9 cellular contexts compared by ENCODE assay signal in the genomic region with DNA sequence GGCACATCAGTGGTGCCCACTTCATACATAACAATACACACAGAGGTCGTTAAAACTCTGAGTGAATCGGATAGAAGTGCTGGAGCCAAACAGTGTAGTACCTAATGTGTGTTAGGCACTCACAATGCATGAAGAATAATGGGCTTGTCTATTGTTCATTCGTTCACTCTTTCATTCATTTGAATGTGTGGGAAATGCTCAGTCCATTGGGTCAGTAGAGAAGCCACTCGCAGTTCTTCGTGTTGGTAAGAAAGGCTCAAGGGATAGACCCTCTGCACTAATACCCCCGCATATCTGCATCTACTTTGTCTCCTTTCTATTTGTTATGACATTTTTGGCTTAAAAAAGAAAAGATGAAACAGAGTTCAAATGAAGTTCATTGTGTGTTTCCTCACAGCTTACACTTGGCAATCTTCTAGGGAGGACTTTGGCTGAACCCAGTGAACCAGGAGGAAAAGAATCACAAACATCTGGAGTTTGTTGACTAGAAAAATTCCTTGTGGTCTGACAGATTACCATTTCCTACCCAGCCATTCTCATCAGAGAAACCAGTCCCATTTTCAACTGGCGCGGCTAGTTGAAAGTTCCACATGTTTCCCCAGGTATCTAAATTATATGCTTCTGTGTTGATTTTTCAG. TPM values are rescaled to one million over a fixed set of nuclear protein-coding genes. Genes with fewer than 3 reads are reported as not detected.
DNase-seq lines count a peak whose midpoint lies in the region; ATAC-seq and TF ChIP-seq lines count a peak whose summit lies in the region.
"Had no signal": no experiment of that assay in that cellular context is flagged by ENCODE, and none has a peak within 500 bp of the region (broad histone marks: within the 10 kb centered on the region; RNA-seq: fewer than 3 reads in every experiment).

No MANE protein-coding gene starts in this region.

- H3K27me3 ChIP-seq in Caco-2 (replicated peaks; ENCODE audit: control insufficient read depth, insufficient read depth, low read length), result no peaks in the 10 kb centered on the region

- no peak for TF ChIP-seq CTCF in Caco-2 (IDR thresholded peaks at IDR 0.05; ENCODE audit: insufficient read depth in 1 of 2, low read depth in 1 of 2, low read length in 1 of 2, severe bottlenecking in 1 of 2, unreplicated experiment in 1 of 2)

- H3K4me1 ChIP-seq in Caco-2, result peaks cover 57% of the 10 kb centered on the region

- DNase-seq in Caco-2, result peak; percentile 71 to 77
- DNase-seq in amniotic epithelial cell (ENCODE audit: low read depth), result peak; percentile 99
- peak; percentile 27 for DNase-seq in left cardiac atrium
- DNase-seq in renal cortical epithelial cell (ENCODE audit: low read depth), result peak; percentile 95
- DNase-seq in activated gamma-delta T cell (lab: John Stamatoyannopoulos, UW), result no peak
- DNase-seq in 8988T, result no peak
- DNase-seq in effector CD8-positive, alpha-beta T cell (lab: John Stamatoyannopoulos, UW), result no peak

- H3K9me3 Mint-ChIP-seq in Caco-2 (ENCODE audit: unreplicated experiment), result peaks cover 18% of the 10 kb centered on the region
- H3K9me3 Mint-ChIP-seq: activated T-helper 2 cell treated with anti-CD3 and anti-CD28 coated beads, Interferon-gamma antibody, Interleukin-2, Interleukin-4, amounts not matched to agents 10 μg/mL and 5 μg/mL and 100 μg/mL, durations not matched to agents 14 hours and 24 hours and 36 hours had no signal

- CTCF ChIA-PET in Caco-2 (lab: Charles Lee), result interaction anchor here (1.0 kb wide), 1 partner anchor 41 kb away, joined by 3 read pairs; no protein-coding TSS in a partner anchor

- BruUV-seq in Caco-2 (replicated peaks; lab: Mats Ljungman, UMichigan), result no TSS peak

- H3K4me3 Mint-ChIP-seq in Caco-2 (ENCODE audit: unreplicated experiment), result peak overlapping the region; percentile 52

- no peaks in the 10 kb centered on the region for H3K27me3 Mint-ChIP-seq in Caco-2 (ENCODE audit: insufficient read depth, unreplicated experiment)

- H3K27ac Mint-ChIP-seq in Caco-2 (ENCODE audit: unreplicated experiment), result peak overlapping the region; percentile 25
- H3K27ac Mint-ChIP-seq: activated T-helper 2 cell treated with anti-CD3 and anti-CD28 coated beads, Interferon-gamma antibody, Interleukin-2, Interleukin-4, amounts not matched to agents 10 μg/mL and 5 μg/mL and 100 μg/mL, durations not matched to agents 14 hours and 24 hours and 36 hours had no signal

- no peaks in the 10 kb centered on the region for H3K36me3 Mint-ChIP-seq in Caco-2 (ENCODE audit: insufficient read depth, unreplicated experiment)

- ATAC-seq in left cardiac atrium, result peak; percentile 82 to 88
- no peak for ATAC-seq in GM21576 (IDR thresholded peaks at IDR 0.05; ENCODE audit: unreplicated experiment)

- POLR2A ChIA-PET in Caco-2 (lab: Charles Lee), result no interaction called here

- no peak overlapping the region for H3K4me3 ChIP-seq in Caco-2 (ENCODE audit: low read depth, low read length)

- no peaks in the 10 kb centered on the region for H3K36me3 ChIP-seq in Caco-2 (ENCODE audit: control insufficient read depth, insufficient read depth, low read length)

- intact Hi-C loops in Caco-2 (cut with micrococcal nuclease; ENCODE audit: unreplicated experiment), result loop anchor here (1.0 kb wide), 5 partner anchors 18 to 42 kb away; partner anchors contain the start of gene MFSD1
- intact Hi-C loops in left cardiac atrium (cut with DNase I), result no loop called here

- peaks cover 56% of the 10 kb centered on the region for H3K4me1 Mint-ChIP-seq in Caco-2 (ENCODE audit: low read depth, unreplicated experiment)

- H3K9me3 ChIP-seq in Caco-2, result no peaks in the 10 kb centered on the region

RNA-seq across cellular contexts. Expression of gene MFSD1, which starts 32.9 kb away (rescaled TPM):
- total RNA-seq in Caco-2 (2022) (15.4 and 16.9 TPM in 2 replicates), left cardiac atrium (10 to 100 TPM; 42.6 to 47.4 TPM), renal cortical epithelial cell (97.6 and 98.1 TPM in 2 replicates)

RNA-seq across cellular contexts. Expression of gene RARRES1, which starts 36.7 kb away (rescaled TPM):
- total RNA-seq in Caco-2 (2022) (7.6 and 9.0 TPM in 2 replicates), left cardiac atrium (100 to 1,000 TPM in 1 of 2 donors, 10 to 100 TPM in 1; 44.8 to 117 TPM), renal cortical epithelial cell (7.8 and 27.5 TPM in 2 replicates)

Comparison
In these comparisons a context has a peak if more than half of its experiments do, and no peak if none do; other contexts are left out.
1. DNase-seq: peak in Caco-2 (2 of 2), amniotic epithelial cell (single experiment), left cardiac atrium (single experiment) and renal cortical epithelial cell (single experiment); none in activated gamma-delta T cell (single experiment), 8988T (single experiment) and effector CD8-positive, alpha-beta T cell (single experiment).